In genomic region chr2:149258531-149258930, GRCh38 we compare ENCODE assay signal across 20 cellular contexts.
DNase-seq lines count a peak whose midpoint lies in the region; ATAC-seq and TF ChIP-seq lines count a peak whose summit lies in the region.
"Had no signal": no experiment of that assay in that cellular context is flagged by ENCODE, and none has a peak within 500 bp of the region (broad histone marks: within the 10 kb centered on the region; RNA-seq: fewer than 3 reads in every experiment).

No MANE protein-coding gene starts in this region.

- DNase-seq in SIG-M5 treated with dmso at 0.1 percent for 504 hours (lab: John Stamatoyannopoulos, UW; ENCODE audit: unreplicated experiment) = peak; percentile 9
- no peak for DNase-seq in SIG-M5 (lab: John Stamatoyannopoulos, UW)
- no peak for DNase-seq in PC-3
- no peak for DNase-seq in fibroblast of villous mesenchyme (ENCODE audit: low read depth)
- DNase-seq in progenitor cell of endocrine pancreas (ENCODE audit: low spot score, unreplicated experiment) = no peak
- DNase-seq in T-helper 17 cell = no peak
- DNase-seq in SJCRH30 = no peak
- DNase-seq: activated CD4-positive, alpha-beta T cell treated with anti-CD3 and anti-CD28 coated beads for 36 hours; activated CD8-positive, alpha-beta memory T cell treated with anti-CD3 and anti-CD28 coated beads, Interleukin-2, amount 10 ng/mL, durations not matched to agents 7 days and 5 days; erythroblast; GDM1; Kasumi-1; left ventricle myocardium inferior; nucleus accumbens; right cardiac atrium; SK-N-SH had no signal

- H3F3A ChIP-seq in PC-3 (ENCODE audit: low read length, unreplicated experiment) = no peaks in the 10 kb centered on the region

- no peak overlapping the region for H3K9ac ChIP-seq in PC-3 (ENCODE audit: low read length)
- H3K9ac ChIP-seq: BLaER1 treated with 17β-estradiol and CSF1 and Interleukin-3, amounts not matched to agents 10 nM and 100 nM; SK-N-SH had no signal

- peak; percentile 14; the same call in 1 of the 2 replicates for TF ChIP-seq CTCF in PC-3 (conservative IDR thresholded peaks at IDR 0.05; ENCODE audit: low read depth, low read length)
- TF ChIP-seq CTCF in fibroblast of villous mesenchyme (IDR thresholded peaks at IDR 0.05; ENCODE audit: insufficient read depth, low read depth, low read length) = peak; percentile 9
- peak; percentile 20 for TF ChIP-seq CTCF in progenitor cell of endocrine pancreas (IDR thresholded peaks at IDR 0.05; ENCODE audit: unreplicated experiment)

- H3K36me3 Mint-ChIP-seq in progenitor cell of endocrine pancreas (ENCODE audit: insufficient read depth) = peaks cover 8% of the 10 kb centered on the region
- H3K36me3 Mint-ChIP-seq in T-helper 17 cell (ENCODE audit: low read depth) = peaks cover 5% of the 10 kb centered on the region
- H3K36me3 Mint-ChIP-seq: activated CD8-positive, alpha-beta memory T cell treated with anti-CD3 and anti-CD28 coated beads, Interleukin-2, amount 10 ng/mL, durations not matched to agents 7 days and 5 days; stimulated activated effector memory CD8-positive, alpha-beta T cell treated with anti-CD3 and anti-CD28 coated beads, Interleukin-12 subunit alpha, Interleukin-12 subunit beta, amount 100 ng/mL, for 72 hours had no signal

- H3K27me3 Mint-ChIP-seq in progenitor cell of endocrine pancreas (no peaks in the 10 kb centered on the region), T-helper 17 cell (peaks cover 30% of the 10 kb centered on the region)

- H2AFZ ChIP-seq in PC-3 (ENCODE audit: low read length) = no peak overlapping the region

- H3K27ac ChIP-seq in PC-3 (ENCODE audit: low read length) = no peak overlapping the region
- no peak overlapping the region for H3K27ac ChIP-seq in SJCRH30
- H3K27ac ChIP-seq: BLaER1 treated with 17β-estradiol and CSF1 and Interleukin-3, amounts not matched to agents 10 nM and 100 nM; left ventricle myocardium inferior had no signal

- no peak overlapping the region for H3K4me2 ChIP-seq in PC-3 (ENCODE audit: low read length)
- H3K4me2 ChIP-seq: BLaER1 treated with 17β-estradiol and CSF1 and Interleukin-3, amounts not matched to agents 10 nM and 100 nM; SK-N-SH had no signal

- H3K4me1 Mint-ChIP-seq in progenitor cell of endocrine pancreas (ENCODE audit: low read depth) (peaks cover 22% of the 10 kb centered on the region), T-helper 17 cell (no peaks in the 10 kb centered on the region)
- H3K4me1 Mint-ChIP-seq: activated CD4-positive, alpha-beta T cell treated with anti-CD3 and anti-CD28 coated beads for 36 hours; activated CD8-positive, alpha-beta memory T cell treated with anti-CD3 and anti-CD28 coated beads, Interleukin-2, amount 10 ng/mL, durations not matched to agents 7 days and 5 days; stimulated activated effector memory CD8-positive, alpha-beta T cell treated with anti-CD3 and anti-CD28 coated beads, Interleukin-12 subunit alpha, Interleukin-12 subunit beta, amount 100 ng/mL, for 72 hours had no signal

- POLR2A ChIA-PET in PC-3 (lab: Charles Lee; ENCODE audit: unreplicated experiment) = no interaction called here

- H3K4me3 ChIP-seq in PC-3 (ENCODE audit: low read length) (no peak overlapping the region), fibroblast of villous mesenchyme (ENCODE audit: low read depth, low read length) (no peak overlapping the region), SJCRH30 (no peak overlapping the region)
- H3K4me3 ChIP-seq: BLaER1 treated with 17β-estradiol and CSF1 and Interleukin-3, amounts not matched to agents 10 nM and 100 nM; left ventricle myocardium inferior had no signal

- no peak for ATAC-seq in PC-3
- no peak for ATAC-seq in GM18868 (IDR thresholded peaks at IDR 0.05; ENCODE audit: unreplicated experiment)
- ATAC-seq in T-helper 17 cell = no peak
- ATAC-seq: activated CD4-positive, alpha-beta T cell treated with anti-CD3 and anti-CD28 coated beads for 36 hours; activated CD8-positive, alpha-beta memory T cell treated with anti-CD3 and anti-CD28 coated beads, Interleukin-2, amount 10 ng/mL, durations not matched to agents 7 days and 5 days; right cardiac atrium; stimulated activated effector memory CD8-positive, alpha-beta T cell treated with anti-CD3 and anti-CD28 coated beads, Interleukin-12 subunit alpha, Interleukin-12 subunit beta, amount 100 ng/mL, for 72 hours had no signal

- no peaks in the 10 kb centered on the region for H4K20me1 ChIP-seq in PC-3 (ENCODE audit: low read length)
- H4K20me1 ChIP-seq: BLaER1 treated with 17β-estradiol and CSF1 and Interleukin-3, amounts not matched to agents 10 nM and 100 nM had no signal

- peaks cover 52% of the 10 kb centered on the region for H3K27me3 ChIP-seq in PC-3 (ENCODE audit: low read length)
- no peaks in the 10 kb centered on the region for H3K27me3 ChIP-seq in SJCRH30
- H3K27me3 ChIP-seq: BLaER1 treated with 17β-estradiol and CSF1 and Interleukin-3, amounts not matched to agents 10 nM and 100 nM had no signal

- CTCF ChIA-PET in PC-3 (lab: Charles Lee) = no interaction called here

- intact Hi-C loops in PC-3 (cut with micrococcal nuclease) = no loop called here

- H3K9me3 Mint-ChIP-seq in progenitor cell of endocrine pancreas (ENCODE audit: low read depth) = peaks cover 30% of the 10 kb centered on the region
- H3K9me3 Mint-ChIP-seq: activated T-helper 2 cell treated with anti-CD3 and anti-CD28 coated beads, Interferon-gamma antibody, Interleukin-2, Interleukin-4, amounts not matched to agents 10 μg/mL and 5 μg/mL and 100 μg/mL, durations not matched to agents 14 hours and 24 hours and 36 hours had no signal

- H3K9me2 ChIP-seq in PC-3 (replicated peaks; ENCODE audit: low read length) = no peaks in the 10 kb centered on the region
- H3K9me2 ChIP-seq: SK-N-SH had no signal

- H3K79me2 ChIP-seq in PC-3 (ENCODE audit: low read length) = no peaks in the 10 kb centered on the region

- H3K4me1 ChIP-seq in PC-3 (ENCODE audit: insufficient read depth, low read length) (no peaks in the 10 kb centered on the region), SJCRH30 (peaks cover 5% of the 10 kb centered on the region; the same call in 1 of the 2 replicates)
- H3K4me1 ChIP-seq: BLaER1 treated with 17β-estradiol and CSF1 and Interleukin-3, amounts not matched to agents 10 nM and 100 nM; left ventricle myocardium inferior had no signal

- BruUV-seq in PC-3 (replicated peaks; lab: Mats Ljungman, UMichigan) = no TSS peak

- H3K36me3 ChIP-seq in PC-3 (ENCODE audit: low read depth, low read length) (no peaks in the 10 kb centered on the region), SJCRH30 (no peaks in the 10 kb centered on the region)
- H3K36me3 ChIP-seq: BLaER1 treated with 17β-estradiol and CSF1 and Interleukin-3, amounts not matched to agents 10 nM and 100 nM; left ventricle myocardium inferior had no signal

- H3K27ac Mint-ChIP-seq in progenitor cell of endocrine pancreas = no peak overlapping the region
- no peak overlapping the region for H3K27ac Mint-ChIP-seq in T-helper 17 cell
- H3K27ac Mint-ChIP-seq: activated CD4-positive, alpha-beta T cell treated with anti-CD3 and anti-CD28 coated beads for 36 hours; activated CD8-positive, alpha-beta memory T cell treated with anti-CD3 and anti-CD28 coated beads, Interleukin-2, amount 10 ng/mL, durations not matched to agents 7 days and 5 days; activated T-helper 2 cell treated with anti-CD3 and anti-CD28 coated beads, Interferon-gamma antibody, Interleukin-2, Interleukin-4, amounts not matched to agents 10 μg/mL and 5 μg/mL and 100 μg/mL, durations not matched to agents 14 hours and 24 hours and 36 hours; stimulated activated effector memory CD8-positive, alpha-beta T cell treated with anti-CD3 and anti-CD28 coated beads, Interleukin-12 subunit alpha, Interleukin-12 subunit beta, amount 100 ng/mL, for 72 hours had no signal

- no peak overlapping the region for H3K4me3 Mint-ChIP-seq in progenitor cell of endocrine pancreas (ENCODE audit: low read depth)
- no peak overlapping the region for H3K4me3 Mint-ChIP-seq in T-helper 17 cell
- H3K4me3 Mint-ChIP-seq: activated CD4-positive, alpha-beta T cell treated with anti-CD3 and anti-CD28 coated beads for 36 hours; activated CD8-positive, alpha-beta memory T cell treated with anti-CD3 and anti-CD28 coated beads, Interleukin-2, amount 10 ng/mL, durations not matched to agents 7 days and 5 days; stimulated activated effector memory CD8-positive, alpha-beta T cell treated with anti-CD3 and anti-CD28 coated beads, Interleukin-12 subunit alpha, Interleukin-12 subunit beta, amount 100 ng/mL, for 72 hours had no signal

- H3K9me3 ChIP-seq in PC-3 (ENCODE audit: low read length) (no peaks in the 10 kb centered on the region), T-helper 17 cell (ENCODE audit: control insufficient read depth, low read length, poor library complexity, severe bottlenecking) (no peaks in the 10 kb centered on the region), SJCRH30 (replicated peaks) (peaks cover 3% of the 10 kb centered on the region; the same call in 1 of the 2 replicates)
- H3K9me3 ChIP-seq: SK-N-SH had no signal
